In genomic region chr12:75661927-75662326, GRCh38 we compare ENCODE assay signal across 30 cellular contexts.
A peak's percentile ranks its signal among the peaks of the same experiment; 100 is the strongest.
DNase-seq lines count a peak whose midpoint lies in the region; ATAC-seq, FAIRE-seq and TF ChIP-seq lines count a peak whose summit lies in the region.
"Had no signal": no experiment of that assay in that cellular context is flagged by ENCODE, and none has a peak within 500 bp of the region (broad histone marks: within the 10 kb centered on the region; RNA-seq: fewer than 3 reads in every experiment).

No MANE protein-coding gene starts in this region.

- no peak overlapping the region for H3K4me3 ChIP-seq in astrocyte (ENCODE audit: insufficient read depth, low read depth, low read length)
- no peak overlapping the region for H3K4me3 ChIP-seq in left lung
- H3K4me3 ChIP-seq: hepatocyte, tibial nerve had no signal

- H3K27me3 Mint-ChIP-seq in astrocyte (ENCODE audit: low read depth, unreplicated experiment): no peaks in the 10 kb centered on the region
- H3K27me3 Mint-ChIP-seq: memory B cell, progenitor cell of endocrine pancreas had no signal

- no peak overlapping the region for H3K4me2 ChIP-seq in astrocyte (ENCODE audit: low read length)
- H3K4me2 ChIP-seq: hepatocyte had no signal

- no peak overlapping the region for H3K4me3 Mint-ChIP-seq in astrocyte (ENCODE audit: unreplicated experiment)
- H3K4me3 Mint-ChIP-seq: activated CD8-positive, alpha-beta T cell treated with anti-CD3 and anti-CD28 coated beads, Interleukin-2, amount 10 ng/mL, durations not matched to agents 7 days and 5 days; activated naive CD4-positive, alpha-beta T cell treated with anti-CD3 and anti-CD28 coated beads for 36 hours; memory B cell; nephron progenitor cell; stimulated activated naive CD8-positive, alpha-beta T cell treated with anti-CD3 and anti-CD28 coated beads, Interleukin-15, Interleukin-2, amounts not matched to agents 100 ng/mL and 50 ng/mL, for 24 hours had no signal

- no peaks in the 10 kb centered on the region for H3K79me2 ChIP-seq in astrocyte (ENCODE audit: insufficient read depth, low read length)
- H3K79me2 ChIP-seq: hepatocyte had no signal

- H3K27me3 ChIP-seq in astrocyte (ENCODE audit: insufficient read depth, low read length) (no peaks in the 10 kb centered on the region), left lung (no peaks in the 10 kb centered on the region)
- H3K27me3 ChIP-seq: BE2C, hepatocyte, tibial nerve had no signal

- no peak for FAIRE-seq in astrocyte (lab: Jason Lieb, UNC)
- FAIRE-seq: colon, kidney, RCC 7860, small intestine had no signal

- intact Hi-C loops in left lung (cut with DNase I): no loop called here

- peaks cover 44% of the 10 kb centered on the region for H3K4me1 Mint-ChIP-seq in astrocyte (ENCODE audit: low read depth, unreplicated experiment)
- H3K4me1 Mint-ChIP-seq: memory B cell had no signal

- no peaks in the 10 kb centered on the region for H3K36me3 Mint-ChIP-seq in astrocyte (ENCODE audit: low read depth, unreplicated experiment)
- H3K36me3 Mint-ChIP-seq: memory B cell had no signal

- no peak overlapping the region for H3K27ac Mint-ChIP-seq in astrocyte (ENCODE audit: unreplicated experiment)
- H3K27ac Mint-ChIP-seq: activated CD8-positive, alpha-beta T cell treated with anti-CD3 and anti-CD28 coated beads, Interleukin-2, amount 10 ng/mL, durations not matched to agents 7 days and 5 days; activated naive CD4-positive, alpha-beta T cell treated with anti-CD3 and anti-CD28 coated beads for 36 hours; memory B cell; nephron progenitor cell; progenitor cell of endocrine pancreas; stimulated activated naive CD8-positive, alpha-beta T cell treated with anti-CD3 and anti-CD28 coated beads, Interleukin-15, Interleukin-2, amounts not matched to agents 100 ng/mL and 50 ng/mL, for 24 hours had no signal

- H3K4me1 ChIP-seq in astrocyte (ENCODE audit: insufficient read depth, low read length) (peaks cover 65% of the 10 kb centered on the region), left lung (no peaks in the 10 kb centered on the region)

- TF ChIP-seq CTCF in astrocyte (IDR thresholded peaks at IDR 0.05; ENCODE audit: insufficient read depth, low read depth, low read length) (no peak), left lung (IDR thresholded peaks at IDR 0.05) (no peak)

- no peak for ATAC-seq in left lung
- ATAC-seq: activated CD8-positive, alpha-beta T cell treated with anti-CD3 and anti-CD28 coated beads, Interleukin-2, amount 10 ng/mL, durations not matched to agents 7 days and 5 days had no signal

- H3K9me3 ChIP-seq in astrocyte (ENCODE audit: insufficient read depth, low read depth, low read length) (no peaks in the 10 kb centered on the region), left lung (no peaks in the 10 kb centered on the region)
- H3K9me3 ChIP-seq: BE2C, tibial nerve had no signal

- peak; percentile 61 for DNase-seq in M059J (ENCODE audit: low read depth)
- peak; percentile 91 for DNase-seq in astrocyte (ENCODE audit: low read depth)
- DNase-seq in fibroblast of peridontal ligament (ENCODE audit: extremely low read depth): peak; percentile 73
- peak; percentile 70 for DNase-seq in stromal cell of bone marrow (ENCODE audit: low read depth)
- no peak for DNase-seq in middle frontal gyrus (ENCODE audit: extremely low spot score, low spot score)
- DNase-seq in left lung: no peak
- DNase-seq in ureter (ENCODE audit: low spot score): no peak
- DNase-seq: activated CD4-positive, CD25-positive, alpha-beta regulatory T cell; activated CD8-positive, alpha-beta T cell treated with anti-CD3 and anti-CD28 coated beads, Interleukin-2, amount 10 ng/mL, durations not matched to agents 7 days and 5 days; activated naive CD4-positive, alpha-beta T cell treated with anti-CD3 and anti-CD28 coated beads for 36 hours; activated T-cell treated with anti-CD3 and anti-CD28 coated beads, Interleukin-2, amount 50 U/mL, for 1 hour; aorta; BE2C; DMS79 treated with DMSO at 0.1 percent for 48 hours; foreskin melanocyte; GOT3; kidney; MV-4-11; NCI-H1694 treated with DMSO at 0.1 percent for 48 hours; nephron progenitor cell; small intestine; stimulated activated CD4-positive, alpha-beta T cell treated with anti-CD3 and anti-CD28 coated beads, Interleukin-4, amount 100 ng/mL, for 24 hours; T1000 had no signal

- no peak overlapping the region for H3K9ac ChIP-seq in astrocyte (ENCODE audit: low read length)

- H3K9me3 Mint-ChIP-seq in astrocyte (ENCODE audit: unreplicated experiment): no peaks in the 10 kb centered on the region
- H3K9me3 Mint-ChIP-seq: activated naive CD4-positive, alpha-beta T cell treated with anti-CD3 and anti-CD28 coated beads for 36 hours; memory B cell; nephron progenitor cell; stimulated activated naive CD8-positive, alpha-beta T cell treated with anti-CD3 and anti-CD28 coated beads, Interleukin-15, Interleukin-2, amounts not matched to agents 100 ng/mL and 50 ng/mL, for 24 hours had no signal

- H3K36me3 ChIP-seq in astrocyte (ENCODE audit: insufficient read depth, low read length) (no peaks in the 10 kb centered on the region), left lung (no peaks in the 10 kb centered on the region)
- H3K36me3 ChIP-seq: BE2C, tibial nerve had no signal

- no peaks in the 10 kb centered on the region for H4K20me1 ChIP-seq in astrocyte (ENCODE audit: insufficient read depth, low read length)

- peak overlapping the region; percentile 96 for H3K27ac ChIP-seq in astrocyte (ENCODE audit: low read depth, low read length)
- no peak overlapping the region for H3K27ac ChIP-seq in left lung
- H3K27ac ChIP-seq: hepatocyte, tibial nerve had no signal

- H2AFZ ChIP-seq in astrocyte (ENCODE audit: low read depth, low read length): no peak overlapping the region
- H2AFZ ChIP-seq: hepatocyte had no signal

Comparison
In these comparisons a context has a peak if more than half of its experiments do, and no peak if none do; other contexts are left out.
1. DNase-seq: peak in M059J (single experiment), astrocyte (single experiment), fibroblast of peridontal ligament (single experiment) and stromal cell of bone marrow (single experiment); none in middle frontal gyrus (single experiment), left lung (0 of 2) and ureter (single experiment).